Comparison of ENCODE assay signal across 14 cellular contexts in the genomic region with DNA sequence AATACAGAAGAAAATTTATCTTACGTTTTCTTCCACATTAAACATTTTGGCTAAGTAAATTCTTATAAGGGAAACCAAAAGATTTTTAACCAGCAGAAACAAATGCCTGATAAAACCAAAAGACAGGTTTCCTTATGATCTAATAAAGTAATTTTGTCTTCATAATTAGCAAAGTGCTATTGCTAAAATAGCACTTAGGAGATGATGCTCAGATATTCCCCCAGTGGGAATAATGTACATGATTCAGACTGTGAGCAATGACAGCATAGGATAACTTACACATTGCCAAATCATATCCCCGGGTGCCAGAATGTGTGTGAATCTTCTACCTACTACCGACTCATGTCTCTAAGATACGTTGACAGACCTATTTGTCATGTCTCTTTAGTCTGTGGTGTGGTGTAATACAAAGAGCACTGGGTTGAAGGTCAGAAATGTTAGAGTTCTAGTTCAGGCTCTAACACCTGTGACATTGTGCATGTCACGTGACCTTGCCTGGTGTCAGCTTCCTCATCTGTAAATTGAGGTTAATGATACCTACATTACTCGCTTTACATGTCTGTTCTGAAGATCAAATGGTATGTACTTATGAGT. TPM values are rescaled to one million over a fixed set of nuclear protein-coding genes. Genes with fewer than 3 reads are reported as not detected.
DNase-seq lines count a peak whose midpoint lies in the region; ATAC-seq, FAIRE-seq and TF ChIP-seq lines count a peak whose summit lies in the region.
"Had no signal": no experiment of that assay in that cellular context is flagged by ENCODE, and none has a peak within 500 bp of the region (broad histone marks: within the 10 kb centered on the region; RNA-seq: fewer than 3 reads in every experiment).

No MANE protein-coding gene starts in this region.

- intact Hi-C loops in right lobe of liver (cut with DNase I) (no loop called here), body of pancreas (cut with DNase I) (no loop called here)

- H3K9me3 Mint-ChIP-seq in astrocyte (ENCODE audit: unreplicated experiment): no peaks in the 10 kb centered on the region
- H3K9me3 Mint-ChIP-seq: central memory CD8-positive, alpha-beta T cell had no signal

- 44% methylated on average over 6 of the region's 6 CpGs for WGBS in GM23248 (ENCODE audit: low coverage in 1 of 2, low lambda C conversion rate in 2 of 2, missing lambda C conversion rate in 2 of 2), 2 experiments
- WGBS in right lobe of liver (ENCODE audit: insufficient coverage, low coverage, low lambda C conversion rate, missing lambda C conversion rate): 30% methylated on average over 5 of the region's 6 CpGs
- WGBS in body of pancreas, 2 donors: 75 to 76% methylated on average over 6 of the region's 6 CpGs

- H3K4me1 Mint-ChIP-seq in astrocyte (ENCODE audit: low read depth, unreplicated experiment): no peaks in the 10 kb centered on the region
- H3K4me1 Mint-ChIP-seq: central memory CD8-positive, alpha-beta T cell; naive thymus-derived CD4-positive, alpha-beta T cell had no signal

- TF ChIP-seq POLR2A in right lobe of liver (IDR thresholded peaks at IDR 0.05): no peak
- no peak for TF ChIP-seq POLR2A in body of pancreas (IDR thresholded peaks at IDR 0.05)

- H3K27me3 Mint-ChIP-seq in astrocyte (ENCODE audit: low read depth, unreplicated experiment): no peaks in the 10 kb centered on the region
- H3K27me3 Mint-ChIP-seq: central memory CD8-positive, alpha-beta T cell had no signal

- H3K27ac ChIP-seq in GM23248 (no peak overlapping the region), astrocyte (ENCODE audit: low read depth, low read length) (no peak overlapping the region), right lobe of liver (peak overlapping the region in 1 of 3 donors; percentile 30), body of pancreas (no peak overlapping the region)
- H3K27ac ChIP-seq: right atrium auricular region had no signal

- in situ Hi-C loops in GM23248 (cut with MboI): no loop called here

- H3K4me3 ChIP-seq in GM23248 (no peak overlapping the region), LNCaP clone FGC (ENCODE audit: low read depth, low read length) (no peak overlapping the region), astrocyte (ENCODE audit: insufficient read depth, low read depth, low read length) (no peak overlapping the region), right lobe of liver (no peak overlapping the region), body of pancreas (no peak overlapping the region)
- H3K4me3 ChIP-seq: right atrium auricular region had no signal

- H3K9me3 ChIP-seq in GM23248 (ENCODE audit: low read depth) (no peaks in the 10 kb centered on the region), astrocyte (ENCODE audit: insufficient read depth, low read depth, low read length) (no peaks in the 10 kb centered on the region), right lobe of liver (no peaks in the 10 kb centered on the region), body of pancreas (no peaks in the 10 kb centered on the region)
- H3K9me3 ChIP-seq: right atrium auricular region had no signal

- peaks cover 37% of the 10 kb centered on the region for H3F3A ChIP-seq in GM23248 (ENCODE audit: insufficient read depth)

- ATAC-seq in right lobe of liver (peak; percentile 81 to 88 (median 84)), HG02798 (IDR thresholded peaks at IDR 0.05; ENCODE audit: poor library complexity, unreplicated experiment) (no peak), body of pancreas (no peak), HG02678 (IDR thresholded peaks at IDR 0.05; ENCODE audit: unreplicated experiment) (no peak)
- ATAC-seq: naive thymus-derived CD4-positive, alpha-beta T cell had no signal

- H2AFZ ChIP-seq in GM23248 (no peak overlapping the region), astrocyte (ENCODE audit: low read depth, low read length) (no peak overlapping the region)

- peaks cover 29% of the 10 kb centered on the region for H3K4me1 ChIP-seq in GM23248 (ENCODE audit: insufficient read depth)
- peaks cover 13% of the 10 kb centered on the region for H3K4me1 ChIP-seq in astrocyte (ENCODE audit: insufficient read depth, low read length)
- peaks cover 0 to 19% (median 5%) of the 10 kb centered on the region in 4 donors for H3K4me1 ChIP-seq in right lobe of liver
- no peaks in the 10 kb centered on the region for H3K4me1 ChIP-seq in body of pancreas
- H3K4me1 ChIP-seq: right atrium auricular region had no signal

- H3K79me2 ChIP-seq in GM23248 (ENCODE audit: insufficient read depth): no peaks in the 10 kb centered on the region
- no peaks in the 10 kb centered on the region for H3K79me2 ChIP-seq in astrocyte (ENCODE audit: insufficient read depth, low read length)

- H3K27ac Mint-ChIP-seq in astrocyte (ENCODE audit: unreplicated experiment): no peak overlapping the region
- H3K27ac Mint-ChIP-seq: naive thymus-derived CD4-positive, alpha-beta T cell had no signal

- DNase-seq in GM23248: peak; percentile 85
- peak; percentile 48 for DNase-seq in LNCaP clone FGC (ENCODE audit: low read depth)
- peak; percentile 34 for DNase-seq in astrocyte (ENCODE audit: low read depth)
- DNase-seq in right lobe of liver: peak in 1 of 3 donors; percentile 25
- no peak for DNase-seq in body of pancreas
- DNase-seq: activated CD4-positive, CD25-positive, alpha-beta regulatory T cell treated with anti-CD3 and anti-CD28 coated beads, Interleukin-2, amount 50 U/mL, for 72 hours; activated gamma-delta T cell treated with Interleukin-2 at 50 U/mL for 16 hours; naive thymus-derived CD4-positive, alpha-beta T cell; NCI-H1092; NCI-H526 treated with DMSO at 0.1 percent for 48 hours had no signal

- no peak for FAIRE-seq in astrocyte (lab: Jason Lieb, UNC)

- H3K9me2 ChIP-seq in GM23248 (ENCODE audit: insufficient read depth): peaks cover 6% of the 10 kb centered on the region; the same call in 1 of the 2 replicates

- H3K27me3 ChIP-seq in GM23248 (replicated peaks; ENCODE audit: insufficient read depth): no peaks in the 10 kb centered on the region
- H3K27me3 ChIP-seq in astrocyte (ENCODE audit: insufficient read depth, low read length): no peaks in the 10 kb centered on the region
- H3K27me3 ChIP-seq in right lobe of liver: no peaks in the 10 kb centered on the region
- H3K27me3 ChIP-seq in body of pancreas: no peaks in the 10 kb centered on the region
- H3K27me3 ChIP-seq: right atrium auricular region had no signal

- no peaks in the 10 kb centered on the region for H3K36me3 Mint-ChIP-seq in astrocyte (ENCODE audit: low read depth, unreplicated experiment)

- no peak for TF ChIP-seq CTCF in LNCaP clone FGC (IDR thresholded peaks at IDR 0.05; ENCODE audit: control insufficient read depth, extremely low read depth, insufficient read depth)
- no peak for TF ChIP-seq CTCF in astrocyte (IDR thresholded peaks at IDR 0.05; ENCODE audit: insufficient read depth, low read depth, low read length)
- no peak for TF ChIP-seq CTCF in right lobe of liver (IDR thresholded peaks at IDR 0.05)
- no peak for TF ChIP-seq CTCF in body of pancreas (IDR thresholded peaks at IDR 0.05)

- no peak overlapping the region for H3K4me3 Mint-ChIP-seq in astrocyte (ENCODE audit: unreplicated experiment)
- H3K4me3 Mint-ChIP-seq: central memory CD8-positive, alpha-beta T cell; naive thymus-derived CD4-positive, alpha-beta T cell had no signal

- H3K4me2 ChIP-seq in GM23248 (ENCODE audit: unreplicated experiment): peak overlapping the region; percentile 40
- no peak overlapping the region for H3K4me2 ChIP-seq in astrocyte (ENCODE audit: low read length)

- H3K9ac ChIP-seq in GM23248 (no peak overlapping the region), astrocyte (ENCODE audit: low read length) (no peak overlapping the region)

- H3K36me3 ChIP-seq in GM23248 (ENCODE audit: low read depth) (no peaks in the 10 kb centered on the region), astrocyte (ENCODE audit: insufficient read depth, low read length) (no peaks in the 10 kb centered on the region), right lobe of liver (no peaks in the 10 kb centered on the region), body of pancreas (replicated peaks in 1 of 2; ENCODE audit: insufficient read depth in 1 of 2, low read depth in 2 of 2) (no peaks in the 10 kb centered on the region)
- H3K36me3 ChIP-seq: right atrium auricular region had no signal

- H4K20me1 ChIP-seq in GM23248 (ENCODE audit: insufficient read depth) (no peaks in the 10 kb centered on the region), astrocyte (ENCODE audit: insufficient read depth, low read length) (no peaks in the 10 kb centered on the region)

RNA-seq across cellular contexts. Expression of a gene that starts 30.9 kb away (rescaled TPM):
- 277 and 310 TPM in 2 replicates for total RNA-seq in GM23248 (2014; rRNA removed; shearing (Covaris generic))
- polyA plus RNA-seq in GM23248 (2016; fragmentation: Nextera tagmentation; extraction: Ambion mirVana): 69.7 and 73.2 TPM in 2 replicates
- 254 and 260 TPM in 2 replicates for total RNA-seq in astrocyte
- 100 to 1,000 TPM in 3 of 6 experiments, 10 to 100 TPM in 3; 84.1 to 137 (median 97.6) TPM for total RNA-seq in right lobe of liver
- 100 to 1,000 TPM in 1 of 2 donors, 10 to 100 TPM in 1; 97.8 to 132 TPM for total RNA-seq in body of pancreas

Comparison
In these comparisons a context has a peak if more than half of its experiments do, and no peak if none do; other contexts are left out.
1. DNase-seq: peak in GM23248 (single experiment), LNCaP clone FGC (single experiment) and astrocyte (single experiment); none in body of pancreas (0 of 4).
2. ATAC-seq: peak in right lobe of liver (4 of 4); none in HG02798 (single experiment), body of pancreas (single experiment) and HG02678 (single experiment).